ENCODE assay signal across 1 cellular context in genomic region chr1:204711103-204711946, GRCh38.
TF ChIP-seq lines count a peak whose summit lies in the region.

No MANE protein-coding gene starts in this region.

TF ChIP-seq in K562, 482 proteins besides CTCF, POLR2A, EP300 and RAD21 (continued from another document and continues in another):
- no peak for TF ChIP-seq ZNF398 (CRISPR knock-in tag; IDR thresholded peaks at IDR 0.05)
- TF ChIP-seq, protein P1, sequence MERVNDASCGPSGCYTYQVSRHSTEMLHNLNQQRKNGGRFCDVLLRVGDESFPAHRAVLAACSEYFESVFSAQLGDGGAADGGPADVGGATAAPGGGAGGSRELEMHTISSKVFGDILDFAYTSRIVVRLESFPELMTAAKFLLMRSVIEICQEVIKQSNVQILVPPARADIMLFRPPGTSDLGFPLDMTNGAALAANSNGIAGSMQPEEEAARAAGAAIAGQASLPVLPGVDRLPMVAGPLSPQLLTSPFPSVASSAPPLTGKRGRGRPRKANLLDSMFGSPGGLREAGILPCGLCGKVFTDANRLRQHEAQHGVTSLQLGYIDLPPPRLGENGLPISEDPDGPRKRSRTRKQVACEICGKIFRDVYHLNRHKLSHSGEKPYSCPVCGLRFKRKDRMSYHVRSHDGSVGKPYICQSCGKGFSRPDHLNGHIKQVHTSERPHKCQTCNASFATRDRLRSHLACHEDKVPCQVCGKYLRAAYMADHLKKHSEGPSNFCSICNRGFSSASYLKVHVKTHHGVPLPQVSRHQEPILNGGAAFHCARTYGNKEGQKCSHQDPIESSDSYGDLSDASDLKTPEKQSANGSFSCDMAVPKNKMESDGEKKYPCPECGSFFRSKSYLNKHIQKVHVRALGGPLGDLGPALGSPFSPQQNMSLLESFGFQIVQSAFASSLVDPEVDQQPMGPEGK (CRISPR knock-in tag; IDR thresholded peaks at IDR 0.05; ENCODE audit: borderline replicate concordance): no peak; the same call in 1 of the 2 replicates
- 0 out of 2 replicates have a peak, but pooled peaks have one; percentile 15 for TF ChIP-seq BHLHE40 (IDR thresholded peaks at IDR 0.05; ENCODE audit: low read length)
- peak in 1 of 2 experiments; percentile 95; a peak in 2 of 4 replicates for TF ChIP-seq ZNF318 (IDR thresholded peaks at IDR 0.05; ENCODE audit: borderline replicate concordance in 1 of 2, low read depth in 1 of 2)
- peak; percentile 73; the same call in 1 of the 2 replicates for TF ChIP-seq HEY1 (CRISPR knock-in tag; IDR thresholded peaks at IDR 0.05; ENCODE audit: borderline replicate concordance)
- peak; percentile 98 for TF ChIP-seq CBFA2T2 (conservative IDR thresholded peaks at IDR 0.05)
- TF ChIP-seq EHMT2 (IDR thresholded peaks at IDR 0.05): peak; percentile 38; the same call in 1 of the 2 replicates
- peak; percentile 100 for TF ChIP-seq ARID1B (IDR thresholded peaks at IDR 0.05)
- peak; percentile 94 for TF ChIP-seq MTA1 (IDR thresholded peaks at IDR 0.05; ENCODE audit: borderline replicate concordance)
- TF ChIP-seq MBD2 (IDR thresholded peaks at IDR 0.05; ENCODE audit: borderline replicate concordance, low read depth): peak; percentile 82
- no peak; the same call in 1 of the 2 replicates for TF ChIP-seq JUNB (CRISPR knock-in tag; conservative IDR thresholded peaks at IDR 0.05)
- TF ChIP-seq ZNF274 (IDR thresholded peaks at IDR 0.05; ENCODE audit: borderline replicate concordance, low read depth, low read length): peak; percentile 59; the same call in 1 of the 2 replicates
- TF ChIP-seq SMARCA4 (IDR thresholded peaks at IDR 0.05): peak; percentile 99
- TF ChIP-seq ETV1 (tag; conservative IDR thresholded peaks at IDR 0.05; ENCODE audit: low read depth): peak; percentile 96
- TF ChIP-seq SRSF9 (IDR thresholded peaks at IDR 0.05; ENCODE audit: borderline replicate concordance, low read depth, low read length): no peak
- TF ChIP-seq MYC (IDR thresholded peaks at IDR 0.05; ENCODE audit: low read depth, low read length): peak; percentile 77
- TF ChIP-seq MYC (CRISPR knock-in tag; IDR thresholded peaks at IDR 0.05; ENCODE audit: borderline replicate concordance, low read depth): peak; percentile 64; the same call in 1 of the 2 replicates
- no peak for TF ChIP-seq CCAR2 (IDR thresholded peaks at IDR 0.05; ENCODE audit: low read depth, low read length)
- TF ChIP-seq MTA3 (IDR thresholded peaks at IDR 0.05; ENCODE audit: borderline replicate concordance): peak; percentile 90
- peak; percentile 30; the same call in 1 of the 2 replicates for TF ChIP-seq MAFF (IDR thresholded peaks at IDR 0.05; ENCODE audit: low read length)
- TF ChIP-seq TOE1 (IDR thresholded peaks at IDR 0.05; ENCODE audit: borderline replicate concordance): peak; percentile 81
- TF ChIP-seq TOE1 (CRISPR knock-in tag; IDR thresholded peaks at IDR 0.05; ENCODE audit: borderline replicate concordance, low read depth): no peak
- TF ChIP-seq U2AF2 (optimal IDR thresholded peaks at IDR 0.05; ENCODE audit: low read depth, low read length): no peak
- TF ChIP-seq ZNF282 (CRISPR knock-in tag; IDR thresholded peaks at IDR 0.05): no peak
- peak; percentile 82; the same call in 1 of the 2 replicates for TF ChIP-seq BCL6 (CRISPR knock-in tag; IDR thresholded peaks at IDR 0.05)
- TF ChIP-seq PHF20 (IDR thresholded peaks at IDR 0.05; ENCODE audit: partially characterized antibody): no peak
- TF ChIP-seq ZBED1 (IDR thresholded peaks at IDR 0.05): peak; percentile 90
- TF ChIP-seq E2F8 (IDR thresholded peaks at IDR 0.05; ENCODE audit: low read depth, partially characterized antibody): peak; percentile 73
- peak; percentile 74 for TF ChIP-seq PKNOX1 (IDR thresholded peaks at IDR 0.05)
- TF ChIP-seq, protein P2, sequence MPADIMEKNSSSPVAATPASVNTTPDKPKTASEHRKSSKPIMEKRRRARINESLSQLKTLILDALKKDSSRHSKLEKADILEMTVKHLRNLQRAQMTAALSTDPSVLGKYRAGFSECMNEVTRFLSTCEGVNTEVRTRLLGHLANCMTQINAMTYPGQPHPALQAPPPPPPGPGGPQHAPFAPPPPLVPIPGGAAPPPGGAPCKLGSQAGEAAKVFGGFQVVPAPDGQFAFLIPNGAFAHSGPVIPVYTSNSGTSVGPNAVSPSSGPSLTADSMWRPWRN (IDR thresholded peaks at IDR 0.05; ENCODE audit: low read depth): peak; percentile 87
- peak; percentile 99 for TF ChIP-seq TAL1 (IDR thresholded peaks at IDR 0.05)
- TF ChIP-seq ZKSCAN8 (CRISPR knock-in tag; IDR thresholded peaks at IDR 0.05): peak; percentile 56; the same call in 1 of the 2 replicates
- TF ChIP-seq ATF4 (CRISPR knock-in tag; IDR thresholded peaks at IDR 0.05): peak; percentile 94
- peak; percentile 91 for TF ChIP-seq MEIS2 (IDR thresholded peaks at IDR 0.05; ENCODE audit: partially characterized antibody)
- TF ChIP-seq ATF7 (IDR thresholded peaks at IDR 0.05): peak; percentile 95
- TF ChIP-seq POLR2AphosphoS5 (IDR thresholded peaks at IDR 0.05; ENCODE audit: control insufficient read depth, insufficient read depth, low read depth, low read length): peak; percentile 97
- no peak for TF ChIP-seq CREB5 (CRISPR knock-in tag; IDR thresholded peaks at IDR 0.05)
- peak; percentile 90 for TF ChIP-seq SMAD3 (CRISPR knock-in tag; conservative IDR thresholded peaks at IDR 0.05)
- TF ChIP-seq GATAD2B (IDR thresholded peaks at IDR 0.05; ENCODE audit: borderline replicate concordance): peak; percentile 98
